In the genomic region with DNA sequence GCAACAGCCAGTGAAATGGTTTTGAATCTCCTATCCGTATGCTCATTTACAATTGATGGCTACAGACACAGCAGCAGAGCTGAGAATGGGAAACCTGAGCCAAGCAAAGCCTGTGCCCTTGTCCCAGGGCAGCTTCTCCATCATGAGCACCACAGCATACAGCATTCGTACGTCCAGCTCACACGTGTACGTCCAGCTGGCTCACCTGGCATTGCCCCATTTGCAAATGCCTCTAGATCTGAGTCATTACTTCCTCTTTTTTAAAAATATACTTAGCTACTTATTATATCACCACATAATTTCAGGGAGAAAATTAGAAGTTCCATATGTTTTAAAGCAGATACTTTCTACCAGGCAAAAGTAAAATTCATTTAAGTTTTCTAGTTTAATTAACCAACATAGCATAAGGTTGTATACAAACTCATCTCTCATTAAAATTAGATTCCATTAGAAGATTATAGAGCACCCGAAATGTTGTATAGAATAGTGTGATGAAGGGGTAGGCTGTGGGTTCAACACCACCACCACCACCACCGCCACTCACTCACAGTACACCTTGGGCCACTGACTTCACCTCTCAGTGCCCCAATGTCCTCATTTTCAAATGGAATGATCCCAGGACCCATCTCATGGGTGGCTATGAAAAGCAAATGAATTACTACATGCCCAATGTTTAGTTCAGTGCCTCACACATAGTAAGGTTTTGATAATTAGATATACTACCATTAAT, we compare ENCODE assay signal across 2 cellular contexts.
TF ChIP-seq lines count a peak whose summit lies in the region.

No MANE protein-coding gene starts in this region.

TF ChIP-seq in IMR-90, 13 proteins besides CTCF, POLR2A, EP300 and RAD21:
- TF ChIP-seq MAZ (IDR thresholded peaks at IDR 0.05; ENCODE audit: borderline replicate concordance, low read depth, low read length) (no peak), CHD1 (IDR thresholded peaks at IDR 0.05; ENCODE audit: low read depth, low read length) (no peak), BHLHE40 (IDR thresholded peaks at IDR 0.05; ENCODE audit: low read depth, low read length) (no peak), SMC3 (IDR thresholded peaks at IDR 0.05; ENCODE audit: low read depth, low read length) (no peak), MXI1 (IDR thresholded peaks at IDR 0.05; ENCODE audit: borderline replicate concordance, low read depth, low read length) (no peak), FOS (IDR thresholded peaks at IDR 0.05; ENCODE audit: low read depth, low read length) (no peak)
- TF ChIP-seq, protein P1, sequence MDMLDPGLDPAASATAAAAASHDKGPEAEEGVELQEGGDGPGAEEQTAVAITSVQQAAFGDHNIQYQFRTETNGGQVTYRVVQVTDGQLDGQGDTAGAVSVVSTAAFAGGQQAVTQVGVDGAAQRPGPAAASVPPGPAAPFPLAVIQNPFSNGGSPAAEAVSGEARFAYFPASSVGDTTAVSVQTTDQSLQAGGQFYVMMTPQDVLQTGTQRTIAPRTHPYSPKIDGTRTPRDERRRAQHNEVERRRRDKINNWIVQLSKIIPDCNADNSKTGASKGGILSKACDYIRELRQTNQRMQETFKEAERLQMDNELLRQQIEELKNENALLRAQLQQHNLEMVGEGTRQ (IDR thresholded peaks at IDR 0.05; ENCODE audit: low read depth, low read length), result no peak
- TF ChIP-seq, protein P2, sequence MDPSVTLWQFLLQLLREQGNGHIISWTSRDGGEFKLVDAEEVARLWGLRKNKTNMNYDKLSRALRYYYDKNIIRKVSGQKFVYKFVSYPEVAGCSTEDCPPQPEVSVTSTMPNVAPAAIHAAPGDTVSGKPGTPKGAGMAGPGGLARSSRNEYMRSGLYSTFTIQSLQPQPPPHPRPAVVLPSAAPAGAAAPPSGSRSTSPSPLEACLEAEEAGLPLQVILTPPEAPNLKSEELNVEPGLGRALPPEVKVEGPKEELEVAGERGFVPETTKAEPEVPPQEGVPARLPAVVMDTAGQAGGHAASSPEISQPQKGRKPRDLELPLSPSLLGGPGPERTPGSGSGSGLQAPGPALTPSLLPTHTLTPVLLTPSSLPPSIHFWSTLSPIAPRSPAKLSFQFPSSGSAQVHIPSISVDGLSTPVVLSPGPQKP (IDR thresholded peaks at IDR 0.05; ENCODE audit: borderline replicate concordance, low read depth, low read length), result no peak
TF ChIP-seq in IMR-90: peak in this region for 0.

TF ChIP-seq in H1, 55 proteins besides CTCF, POLR2A, EP300 and RAD21:
- TF ChIP-seq RXRA (IDR thresholded peaks at IDR 0.05; ENCODE audit: insufficient read depth, low read depth, low read length) (no peak), E2F6 (IDR thresholded peaks at IDR 0.05) (no peak), ASH2L (IDR thresholded peaks at IDR 0.05; ENCODE audit: low read length) (no peak), RFX5 (IDR thresholded peaks at IDR 0.05; ENCODE audit: borderline replicate concordance, low read depth, low read length) (no peak), NANOG (IDR thresholded peaks at IDR 0.05; ENCODE audit: insufficient read depth, low read depth, low read length, poor library complexity, severe bottlenecking) (no peak), JUND (IDR thresholded peaks at IDR 0.05; ENCODE audit: low read length) (no peak), SIX5 (IDR thresholded peaks at IDR 0.05; ENCODE audit: low read depth, low read length) (no peak)
- TF ChIP-seq, protein P1 (IDR thresholded peaks at IDR 0.05; ENCODE audit: low read length), result no peak
- TF ChIP-seq, protein P3, sequence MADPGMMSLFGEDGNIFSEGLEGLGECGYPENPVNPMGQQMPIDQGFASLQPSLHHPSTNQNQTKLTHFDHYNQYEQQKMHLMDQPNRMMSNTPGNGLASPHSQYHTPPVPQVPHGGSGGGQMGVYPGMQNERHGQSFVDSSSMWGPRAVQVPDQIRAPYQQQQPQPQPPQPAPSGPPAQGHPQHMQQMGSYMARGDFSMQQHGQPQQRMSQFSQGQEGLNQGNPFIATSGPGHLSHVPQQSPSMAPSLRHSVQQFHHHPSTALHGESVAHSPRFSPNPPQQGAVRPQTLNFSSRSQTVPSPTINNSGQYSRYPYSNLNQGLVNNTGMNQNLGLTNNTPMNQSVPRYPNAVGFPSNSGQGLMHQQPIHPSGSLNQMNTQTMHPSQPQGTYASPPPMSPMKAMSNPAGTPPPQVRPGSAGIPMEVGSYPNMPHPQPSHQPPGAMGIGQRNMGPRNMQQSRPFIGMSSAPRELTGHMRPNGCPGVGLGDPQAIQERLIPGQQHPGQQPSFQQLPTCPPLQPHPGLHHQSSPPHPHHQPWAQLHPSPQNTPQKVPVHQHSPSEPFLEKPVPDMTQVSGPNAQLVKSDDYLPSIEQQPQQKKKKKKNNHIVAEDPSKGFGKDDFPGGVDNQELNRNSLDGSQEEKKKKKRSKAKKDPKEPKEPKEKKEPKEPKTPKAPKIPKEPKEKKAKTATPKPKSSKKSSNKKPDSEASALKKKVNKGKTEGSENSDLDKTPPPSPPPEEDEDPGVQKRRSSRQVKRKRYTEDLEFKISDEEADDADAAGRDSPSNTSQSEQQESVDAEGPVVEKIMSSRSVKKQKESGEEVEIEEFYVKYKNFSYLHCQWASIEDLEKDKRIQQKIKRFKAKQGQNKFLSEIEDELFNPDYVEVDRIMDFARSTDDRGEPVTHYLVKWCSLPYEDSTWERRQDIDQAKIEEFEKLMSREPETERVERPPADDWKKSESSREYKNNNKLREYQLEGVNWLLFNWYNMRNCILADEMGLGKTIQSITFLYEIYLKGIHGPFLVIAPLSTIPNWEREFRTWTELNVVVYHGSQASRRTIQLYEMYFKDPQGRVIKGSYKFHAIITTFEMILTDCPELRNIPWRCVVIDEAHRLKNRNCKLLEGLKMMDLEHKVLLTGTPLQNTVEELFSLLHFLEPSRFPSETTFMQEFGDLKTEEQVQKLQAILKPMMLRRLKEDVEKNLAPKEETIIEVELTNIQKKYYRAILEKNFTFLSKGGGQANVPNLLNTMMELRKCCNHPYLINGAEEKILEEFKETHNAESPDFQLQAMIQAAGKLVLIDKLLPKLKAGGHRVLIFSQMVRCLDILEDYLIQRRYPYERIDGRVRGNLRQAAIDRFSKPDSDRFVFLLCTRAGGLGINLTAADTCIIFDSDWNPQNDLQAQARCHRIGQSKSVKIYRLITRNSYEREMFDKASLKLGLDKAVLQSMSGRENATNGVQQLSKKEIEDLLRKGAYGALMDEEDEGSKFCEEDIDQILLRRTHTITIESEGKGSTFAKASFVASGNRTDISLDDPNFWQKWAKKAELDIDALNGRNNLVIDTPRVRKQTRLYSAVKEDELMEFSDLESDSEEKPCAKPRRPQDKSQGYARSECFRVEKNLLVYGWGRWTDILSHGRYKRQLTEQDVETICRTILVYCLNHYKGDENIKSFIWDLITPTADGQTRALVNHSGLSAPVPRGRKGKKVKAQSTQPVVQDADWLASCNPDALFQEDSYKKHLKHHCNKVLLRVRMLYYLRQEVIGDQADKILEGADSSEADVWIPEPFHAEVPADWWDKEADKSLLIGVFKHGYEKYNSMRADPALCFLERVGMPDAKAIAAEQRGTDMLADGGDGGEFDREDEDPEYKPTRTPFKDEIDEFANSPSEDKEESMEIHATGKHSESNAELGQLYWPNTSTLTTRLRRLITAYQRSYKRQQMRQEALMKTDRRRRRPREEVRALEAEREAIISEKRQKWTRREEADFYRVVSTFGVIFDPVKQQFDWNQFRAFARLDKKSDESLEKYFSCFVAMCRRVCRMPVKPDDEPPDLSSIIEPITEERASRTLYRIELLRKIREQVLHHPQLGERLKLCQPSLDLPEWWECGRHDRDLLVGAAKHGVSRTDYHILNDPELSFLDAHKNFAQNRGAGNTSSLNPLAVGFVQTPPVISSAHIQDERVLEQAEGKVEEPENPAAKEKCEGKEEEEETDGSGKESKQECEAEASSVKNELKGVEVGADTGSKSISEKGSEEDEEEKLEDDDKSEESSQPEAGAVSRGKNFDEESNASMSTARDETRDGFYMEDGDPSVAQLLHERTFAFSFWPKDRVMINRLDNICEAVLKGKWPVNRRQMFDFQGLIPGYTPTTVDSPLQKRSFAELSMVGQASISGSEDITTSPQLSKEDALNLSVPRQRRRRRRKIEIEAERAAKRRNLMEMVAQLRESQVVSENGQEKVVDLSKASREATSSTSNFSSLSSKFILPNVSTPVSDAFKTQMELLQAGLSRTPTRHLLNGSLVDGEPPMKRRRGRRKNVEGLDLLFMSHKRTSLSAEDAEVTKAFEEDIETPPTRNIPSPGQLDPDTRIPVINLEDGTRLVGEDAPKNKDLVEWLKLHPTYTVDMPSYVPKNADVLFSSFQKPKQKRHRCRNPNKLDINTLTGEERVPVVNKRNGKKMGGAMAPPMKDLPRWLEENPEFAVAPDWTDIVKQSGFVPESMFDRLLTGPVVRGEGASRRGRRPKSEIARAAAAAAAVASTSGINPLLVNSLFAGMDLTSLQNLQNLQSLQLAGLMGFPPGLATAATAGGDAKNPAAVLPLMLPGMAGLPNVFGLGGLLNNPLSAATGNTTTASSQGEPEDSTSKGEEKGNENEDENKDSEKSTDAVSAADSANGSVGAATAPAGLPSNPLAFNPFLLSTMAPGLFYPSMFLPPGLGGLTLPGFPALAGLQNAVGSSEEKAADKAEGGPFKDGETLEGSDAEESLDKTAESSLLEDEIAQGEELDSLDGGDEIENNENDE (IDR thresholded peaks at IDR 0.05; ENCODE audit: insufficient replicate concordance, low read length), result no peak
